Comparison of ENCODE assay signal across 1 cellular context in the genomic region with DNA sequence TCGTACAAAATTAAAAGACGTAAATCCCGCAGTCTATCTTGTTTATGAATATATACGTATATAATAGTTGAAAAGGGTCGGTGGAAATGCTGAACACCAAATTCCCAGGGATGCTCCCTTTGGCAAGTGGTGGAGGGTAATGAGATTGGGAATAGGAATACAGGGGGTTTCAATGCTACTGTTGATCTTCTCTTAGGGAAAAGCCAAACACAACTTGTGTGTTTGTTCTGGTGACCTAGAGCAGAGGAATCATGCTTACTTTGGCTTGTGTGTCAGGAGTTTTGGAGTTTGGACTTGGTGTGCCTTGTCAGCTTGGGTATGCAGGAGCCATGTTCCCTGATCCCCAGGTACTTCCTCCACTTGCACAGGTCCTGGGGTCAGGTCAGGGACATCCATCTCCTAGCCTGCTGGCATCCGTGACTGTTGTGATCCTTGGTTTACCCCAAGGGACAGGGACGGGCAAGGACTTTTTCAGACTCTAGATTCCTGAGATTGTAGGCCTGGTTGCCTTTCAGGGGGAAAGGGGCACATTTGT.
A peak's percentile ranks its signal among the peaks of the same experiment; 100 is the strongest.
TF ChIP-seq lines count a peak whose summit lies in the region.

No MANE protein-coding gene starts in this region.

TF ChIP-seq in HepG2, 621 proteins besides CTCF, POLR2A, EP300 and RAD21 (continued from another document and continues in another):
- no peak for TF ChIP-seq SMAD1 (CRISPR knock-in tag; IDR thresholded peaks at IDR 0.05; ENCODE audit: borderline replicate concordance, low read depth)
- TF ChIP-seq, protein P1, sequence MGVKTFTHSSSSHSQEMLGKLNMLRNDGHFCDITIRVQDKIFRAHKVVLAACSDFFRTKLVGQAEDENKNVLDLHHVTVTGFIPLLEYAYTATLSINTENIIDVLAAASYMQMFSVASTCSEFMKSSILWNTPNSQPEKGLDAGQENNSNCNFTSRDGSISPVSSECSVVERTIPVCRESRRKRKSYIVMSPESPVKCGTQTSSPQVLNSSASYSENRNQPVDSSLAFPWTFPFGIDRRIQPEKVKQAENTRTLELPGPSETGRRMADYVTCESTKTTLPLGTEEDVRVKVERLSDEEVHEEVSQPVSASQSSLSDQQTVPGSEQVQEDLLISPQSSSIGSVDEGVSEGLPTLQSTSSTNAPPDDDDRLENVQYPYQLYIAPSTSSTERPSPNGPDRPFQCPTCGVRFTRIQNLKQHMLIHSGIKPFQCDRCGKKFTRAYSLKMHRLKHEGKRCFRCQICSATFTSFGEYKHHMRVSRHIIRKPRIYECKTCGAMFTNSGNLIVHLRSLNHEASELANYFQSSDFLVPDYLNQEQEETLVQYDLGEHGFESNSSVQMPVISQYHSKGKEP (CRISPR knock-in tag; IDR thresholded peaks at IDR 0.05), result no peak
- TF ChIP-seq, protein P2, sequence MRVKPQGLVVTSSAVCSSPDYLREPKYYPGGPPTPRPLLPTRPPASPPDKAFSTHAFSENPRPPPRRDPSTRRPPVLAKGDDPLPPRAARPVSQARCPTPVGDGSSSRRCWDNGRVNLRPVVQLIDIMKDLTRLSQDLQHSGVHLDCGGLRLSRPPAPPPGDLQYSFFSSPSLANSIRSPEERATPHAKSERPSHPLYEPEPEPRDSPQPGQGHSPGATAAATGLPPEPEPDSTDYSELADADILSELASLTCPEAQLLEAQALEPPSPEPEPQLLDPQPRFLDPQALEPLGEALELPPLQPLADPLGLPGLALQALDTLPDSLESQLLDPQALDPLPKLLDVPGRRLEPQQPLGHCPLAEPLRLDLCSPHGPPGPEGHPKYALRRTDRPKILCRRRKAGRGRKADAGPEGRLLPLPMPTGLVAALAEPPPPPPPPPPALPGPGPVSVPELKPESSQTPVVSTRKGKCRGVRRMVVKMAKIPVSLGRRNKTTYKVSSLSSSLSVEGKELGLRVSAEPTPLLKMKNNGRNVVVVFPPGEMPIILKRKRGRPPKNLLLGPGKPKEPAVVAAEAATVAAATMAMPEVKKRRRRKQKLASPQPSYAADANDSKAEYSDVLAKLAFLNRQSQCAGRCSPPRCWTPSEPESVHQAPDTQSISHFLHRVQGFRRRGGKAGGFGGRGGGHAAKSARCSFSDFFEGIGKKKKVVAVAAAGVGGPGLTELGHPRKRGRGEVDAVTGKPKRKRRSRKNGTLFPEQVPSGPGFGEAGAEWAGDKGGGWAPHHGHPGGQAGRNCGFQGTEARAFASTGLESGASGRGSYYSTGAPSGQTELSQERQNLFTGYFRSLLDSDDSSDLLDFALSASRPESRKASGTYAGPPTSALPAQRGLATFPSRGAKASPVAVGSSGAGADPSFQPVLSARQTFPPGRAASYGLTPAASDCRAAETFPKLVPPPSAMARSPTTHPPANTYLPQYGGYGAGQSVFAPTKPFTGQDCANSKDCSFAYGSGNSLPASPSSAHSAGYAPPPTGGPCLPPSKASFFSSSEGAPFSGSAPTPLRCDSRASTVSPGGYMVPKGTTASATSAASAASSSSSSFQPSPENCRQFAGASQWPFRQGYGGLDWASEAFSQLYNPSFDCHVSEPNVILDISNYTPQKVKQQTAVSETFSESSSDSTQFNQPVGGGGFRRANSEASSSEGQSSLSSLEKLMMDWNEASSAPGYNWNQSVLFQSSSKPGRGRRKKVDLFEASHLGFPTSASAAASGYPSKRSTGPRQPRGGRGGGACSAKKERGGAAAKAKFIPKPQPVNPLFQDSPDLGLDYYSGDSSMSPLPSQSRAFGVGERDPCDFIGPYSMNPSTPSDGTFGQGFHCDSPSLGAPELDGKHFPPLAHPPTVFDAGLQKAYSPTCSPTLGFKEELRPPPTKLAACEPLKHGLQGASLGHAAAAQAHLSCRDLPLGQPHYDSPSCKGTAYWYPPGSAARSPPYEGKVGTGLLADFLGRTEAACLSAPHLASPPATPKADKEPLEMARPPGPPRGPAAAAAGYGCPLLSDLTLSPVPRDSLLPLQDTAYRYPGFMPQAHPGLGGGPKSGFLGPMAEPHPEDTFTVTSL (CRISPR knock-in tag; IDR thresholded peaks at IDR 0.05; ENCODE audit: borderline replicate concordance), result peak; percentile 94
- TF ChIP-seq ATM (IDR thresholded peaks at IDR 0.05; ENCODE audit: borderline replicate concordance), result no peak
- TF ChIP-seq ETV6 (CRISPR knock-in tag; conservative IDR thresholded peaks at IDR 0.05), result no peak
- TF ChIP-seq GPN1 (CRISPR knock-in tag; IDR thresholded peaks at IDR 0.05; ENCODE audit: borderline replicate concordance), result no peak
- no peak for TF ChIP-seq KDM3A (CRISPR knock-in tag; IDR thresholded peaks at IDR 0.05; ENCODE audit: low read depth)
- TF ChIP-seq, protein P3, sequence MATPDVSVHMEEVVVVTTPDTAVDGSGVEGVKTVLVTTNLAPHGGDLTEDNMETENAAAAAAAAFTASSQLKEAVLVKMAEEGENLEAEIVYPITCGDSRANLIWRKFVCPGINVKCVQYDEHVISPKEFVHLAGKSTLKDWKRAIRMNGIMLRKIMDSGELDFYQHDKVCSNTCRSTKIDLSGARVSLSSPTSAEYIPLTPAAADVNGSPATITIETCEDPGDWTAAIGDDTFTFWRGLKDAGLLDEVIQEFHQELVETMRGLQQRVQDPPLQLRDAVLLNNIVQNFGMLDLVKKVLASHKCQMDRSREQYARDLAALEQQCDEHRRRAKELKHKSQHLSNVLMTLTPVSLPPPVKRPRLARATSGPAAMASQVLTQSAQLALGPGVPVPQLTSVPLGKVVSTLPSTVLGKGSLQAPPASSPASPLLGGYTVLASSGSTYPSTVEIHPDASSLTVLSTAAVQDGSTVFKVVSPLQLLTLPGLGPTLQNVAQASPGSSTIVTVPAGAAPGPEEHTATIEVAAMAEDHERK (CRISPR knock-in tag; IDR thresholded peaks at IDR 0.05; ENCODE audit: low read depth), result no peak
- peak; percentile 78; the same call in 1 of the 2 replicates for TF ChIP-seq MEIS1 (CRISPR knock-in tag; IDR thresholded peaks at IDR 0.05; ENCODE audit: borderline replicate concordance)
- TF ChIP-seq, protein P4, sequence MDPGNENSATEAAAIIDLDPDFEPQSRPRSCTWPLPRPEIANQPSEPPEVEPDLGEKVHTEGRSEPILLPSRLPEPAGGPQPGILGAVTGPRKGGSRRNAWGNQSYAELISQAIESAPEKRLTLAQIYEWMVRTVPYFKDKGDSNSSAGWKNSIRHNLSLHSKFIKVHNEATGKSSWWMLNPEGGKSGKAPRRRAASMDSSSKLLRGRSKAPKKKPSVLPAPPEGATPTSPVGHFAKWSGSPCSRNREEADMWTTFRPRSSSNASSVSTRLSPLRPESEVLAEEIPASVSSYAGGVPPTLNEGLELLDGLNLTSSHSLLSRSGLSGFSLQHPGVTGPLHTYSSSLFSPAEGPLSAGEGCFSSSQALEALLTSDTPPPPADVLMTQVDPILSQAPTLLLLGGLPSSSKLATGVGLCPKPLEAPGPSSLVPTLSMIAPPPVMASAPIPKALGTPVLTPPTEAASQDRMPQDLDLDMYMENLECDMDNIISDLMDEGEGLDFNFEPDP (CRISPR knock-in tag; conservative IDR thresholded peaks at IDR 0.05), result no peak
- peak; percentile 70; the same call in 1 of the 2 replicates for TF ChIP-seq HDAC1 (CRISPR knock-in tag; IDR thresholded peaks at IDR 0.05)
- TF ChIP-seq, protein P5, sequence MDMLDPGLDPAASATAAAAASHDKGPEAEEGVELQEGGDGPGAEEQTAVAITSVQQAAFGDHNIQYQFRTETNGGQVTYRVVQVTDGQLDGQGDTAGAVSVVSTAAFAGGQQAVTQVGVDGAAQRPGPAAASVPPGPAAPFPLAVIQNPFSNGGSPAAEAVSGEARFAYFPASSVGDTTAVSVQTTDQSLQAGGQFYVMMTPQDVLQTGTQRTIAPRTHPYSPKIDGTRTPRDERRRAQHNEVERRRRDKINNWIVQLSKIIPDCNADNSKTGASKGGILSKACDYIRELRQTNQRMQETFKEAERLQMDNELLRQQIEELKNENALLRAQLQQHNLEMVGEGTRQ (IDR thresholded peaks at IDR 0.05; ENCODE audit: low read depth, low read length), result no peak
- TF ChIP-seq, protein P5 (CRISPR knock-in tag; IDR thresholded peaks at IDR 0.05; ENCODE audit: borderline replicate concordance), result no peak
- TF ChIP-seq, protein P6, sequence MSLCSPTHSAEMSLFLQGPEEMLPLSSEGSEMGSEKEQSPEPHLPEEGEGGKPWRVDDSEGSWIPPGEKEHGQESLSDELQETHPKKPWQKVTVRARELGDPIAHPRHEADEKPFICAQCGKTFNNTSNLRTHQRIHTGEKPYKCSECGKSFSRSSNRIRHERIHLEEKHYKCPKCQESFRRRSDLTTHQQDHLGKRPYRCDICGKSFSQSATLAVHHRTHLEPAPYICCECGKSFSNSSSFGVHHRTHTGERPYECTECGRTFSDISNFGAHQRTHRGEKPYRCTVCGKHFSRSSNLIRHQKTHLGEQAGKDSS (CRISPR knock-in tag; IDR thresholded peaks at IDR 0.05; ENCODE audit: borderline replicate concordance, low read depth), result 0 out of 2 replicates have a peak, but pooled peaks have one; percentile 25
- no peak for TF ChIP-seq YEATS4 (CRISPR knock-in tag; IDR thresholded peaks at IDR 0.05; ENCODE audit: borderline replicate concordance)
- TF ChIP-seq, protein P7, sequence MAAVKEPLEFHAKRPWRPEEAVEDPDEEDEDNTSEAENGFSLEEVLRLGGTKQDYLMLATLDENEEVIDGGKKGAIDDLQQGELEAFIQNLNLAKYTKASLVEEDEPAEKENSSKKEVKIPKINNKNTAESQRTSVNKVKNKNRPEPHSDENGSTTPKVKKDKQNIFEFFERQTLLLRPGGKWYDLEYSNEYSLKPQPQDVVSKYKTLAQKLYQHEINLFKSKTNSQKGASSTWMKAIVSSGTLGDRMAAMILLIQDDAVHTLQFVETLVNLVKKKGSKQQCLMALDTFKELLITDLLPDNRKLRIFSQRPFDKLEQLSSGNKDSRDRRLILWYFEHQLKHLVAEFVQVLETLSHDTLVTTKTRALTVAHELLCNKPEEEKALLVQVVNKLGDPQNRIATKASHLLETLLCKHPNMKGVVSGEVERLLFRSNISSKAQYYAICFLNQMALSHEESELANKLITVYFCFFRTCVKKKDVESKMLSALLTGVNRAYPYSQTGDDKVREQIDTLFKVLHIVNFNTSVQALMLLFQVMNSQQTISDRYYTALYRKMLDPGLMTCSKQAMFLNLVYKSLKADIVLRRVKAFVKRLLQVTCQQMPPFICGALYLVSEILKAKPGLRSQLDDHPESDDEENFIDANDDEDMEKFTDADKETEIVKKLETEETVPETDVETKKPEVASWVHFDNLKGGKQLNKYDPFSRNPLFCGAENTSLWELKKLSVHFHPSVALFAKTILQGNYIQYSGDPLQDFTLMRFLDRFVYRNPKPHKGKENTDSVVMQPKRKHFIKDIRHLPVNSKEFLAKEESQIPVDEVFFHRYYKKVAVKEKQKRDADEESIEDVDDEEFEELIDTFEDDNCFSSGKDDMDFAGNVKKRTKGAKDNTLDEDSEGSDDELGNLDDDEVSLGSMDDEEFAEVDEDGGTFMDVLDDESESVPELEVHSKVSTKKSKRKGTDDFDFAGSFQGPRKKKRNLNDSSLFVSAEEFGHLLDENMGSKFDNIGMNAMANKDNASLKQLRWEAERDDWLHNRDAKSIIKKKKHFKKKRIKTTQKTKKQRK (IDR thresholded peaks at IDR 0.05; ENCODE audit: low read length), result no peak
- no peak for TF ChIP-seq MATR3 (CRISPR knock-in tag; IDR thresholded peaks at IDR 0.05)
- TF ChIP-seq NCOA2 (CRISPR knock-in tag; IDR thresholded peaks at IDR 0.05), result 0 out of 2 replicates have a peak, but pooled peaks have one; percentile 30
- 0 out of 2 replicates have a peak, but pooled peaks have one; percentile 52 for TF ChIP-seq MTA1 (CRISPR knock-in tag; IDR thresholded peaks at IDR 0.05; ENCODE audit: borderline replicate concordance)
- TF ChIP-seq ATRX (CRISPR knock-in tag; IDR thresholded peaks at IDR 0.05; ENCODE audit: borderline replicate concordance), result no peak
- TF ChIP-seq, protein P8, sequence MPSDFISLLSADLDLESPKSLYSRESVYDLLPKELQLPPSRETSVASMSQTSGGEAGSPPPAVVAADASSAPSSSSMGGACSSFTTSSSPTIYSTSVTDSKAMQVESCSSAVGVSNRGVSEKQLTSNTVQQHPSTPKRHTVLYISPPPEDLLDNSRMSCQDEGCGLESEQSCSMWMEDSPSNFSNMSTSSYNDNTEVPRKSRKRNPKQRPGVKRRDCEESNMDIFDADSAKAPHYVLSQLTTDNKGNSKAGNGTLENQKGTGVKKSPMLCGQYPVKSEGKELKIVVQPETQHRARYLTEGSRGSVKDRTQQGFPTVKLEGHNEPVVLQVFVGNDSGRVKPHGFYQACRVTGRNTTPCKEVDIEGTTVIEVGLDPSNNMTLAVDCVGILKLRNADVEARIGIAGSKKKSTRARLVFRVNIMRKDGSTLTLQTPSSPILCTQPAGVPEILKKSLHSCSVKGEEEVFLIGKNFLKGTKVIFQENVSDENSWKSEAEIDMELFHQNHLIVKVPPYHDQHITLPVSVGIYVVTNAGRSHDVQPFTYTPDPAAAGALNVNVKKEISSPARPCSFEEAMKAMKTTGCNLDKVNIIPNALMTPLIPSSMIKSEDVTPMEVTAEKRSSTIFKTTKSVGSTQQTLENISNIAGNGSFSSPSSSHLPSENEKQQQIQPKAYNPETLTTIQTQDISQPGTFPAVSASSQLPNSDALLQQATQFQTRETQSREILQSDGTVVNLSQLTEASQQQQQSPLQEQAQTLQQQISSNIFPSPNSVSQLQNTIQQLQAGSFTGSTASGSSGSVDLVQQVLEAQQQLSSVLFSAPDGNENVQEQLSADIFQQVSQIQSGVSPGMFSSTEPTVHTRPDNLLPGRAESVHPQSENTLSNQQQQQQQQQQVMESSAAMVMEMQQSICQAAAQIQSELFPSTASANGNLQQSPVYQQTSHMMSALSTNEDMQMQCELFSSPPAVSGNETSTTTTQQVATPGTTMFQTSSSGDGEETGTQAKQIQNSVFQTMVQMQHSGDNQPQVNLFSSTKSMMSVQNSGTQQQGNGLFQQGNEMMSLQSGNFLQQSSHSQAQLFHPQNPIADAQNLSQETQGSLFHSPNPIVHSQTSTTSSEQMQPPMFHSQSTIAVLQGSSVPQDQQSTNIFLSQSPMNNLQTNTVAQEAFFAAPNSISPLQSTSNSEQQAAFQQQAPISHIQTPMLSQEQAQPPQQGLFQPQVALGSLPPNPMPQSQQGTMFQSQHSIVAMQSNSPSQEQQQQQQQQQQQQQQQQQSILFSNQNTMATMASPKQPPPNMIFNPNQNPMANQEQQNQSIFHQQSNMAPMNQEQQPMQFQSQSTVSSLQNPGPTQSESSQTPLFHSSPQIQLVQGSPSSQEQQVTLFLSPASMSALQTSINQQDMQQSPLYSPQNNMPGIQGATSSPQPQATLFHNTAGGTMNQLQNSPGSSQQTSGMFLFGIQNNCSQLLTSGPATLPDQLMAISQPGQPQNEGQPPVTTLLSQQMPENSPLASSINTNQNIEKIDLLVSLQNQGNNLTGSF (CRISPR knock-in tag; IDR thresholded peaks at IDR 0.05), result no peak
- peak; percentile 64; the same call in 1 of the 2 replicates for TF ChIP-seq ZFP82 (CRISPR knock-in tag; IDR thresholded peaks at IDR 0.05; ENCODE audit: borderline replicate concordance)
- TF ChIP-seq ZNF562 (CRISPR knock-in tag; IDR thresholded peaks at IDR 0.05; ENCODE audit: borderline replicate concordance), result no peak
